ENCODE assay signal across 2 cellular contexts in the genomic region with DNA sequence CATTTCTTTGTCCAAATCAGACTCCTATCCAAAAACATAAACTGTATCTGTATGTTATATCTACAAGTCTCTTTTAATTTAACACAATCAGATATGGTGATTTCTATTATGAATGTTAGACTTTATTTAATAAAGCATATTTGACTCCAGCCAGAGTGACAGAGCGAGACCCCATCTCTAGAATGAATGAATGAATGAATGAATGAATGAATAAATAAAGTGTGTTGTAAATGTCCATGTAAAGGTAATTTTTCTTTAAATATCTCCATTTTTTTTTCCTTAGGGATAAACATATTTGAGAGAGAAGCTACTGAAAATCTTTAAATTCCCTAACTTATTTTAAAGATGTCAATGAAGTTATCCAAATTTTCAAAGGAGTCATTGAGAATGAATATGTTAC.
A peak's percentile ranks its signal among the peaks of the same experiment; 100 is the strongest.
TF ChIP-seq lines count a peak whose summit lies in the region.

No MANE protein-coding gene starts in this region.

TF ChIP-seq in HepG2, 621 proteins besides CTCF, POLR2A, EP300 and RAD21:
- TF ChIP-seq ZFP82 (CRISPR knock-in tag; IDR thresholded peaks at IDR 0.05; ENCODE audit: borderline replicate concordance) (no peak), NR2C2 (CRISPR knock-in tag; IDR thresholded peaks at IDR 0.05; ENCODE audit: borderline replicate concordance) (no peak), ZNF24 (IDR thresholded peaks at IDR 0.05) (peak; percentile 65; the same call in 1 of the 2 replicates)
- TF ChIP-seq, protein P1, sequence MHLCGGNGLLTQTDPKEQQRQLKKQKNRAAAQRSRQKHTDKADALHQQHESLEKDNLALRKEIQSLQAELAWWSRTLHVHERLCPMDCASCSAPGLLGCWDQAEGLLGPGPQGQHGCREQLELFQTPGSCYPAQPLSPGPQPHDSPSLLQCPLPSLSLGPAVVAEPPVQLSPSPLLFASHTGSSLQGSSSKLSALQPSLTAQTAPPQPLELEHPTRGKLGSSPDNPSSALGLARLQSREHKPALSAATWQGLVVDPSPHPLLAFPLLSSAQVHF (CRISPR knock-in tag; IDR thresholded peaks at IDR 0.05), result no peak

TF ChIP-seq in K562, 482 proteins besides CTCF, POLR2A, EP300 and RAD21:
- TF ChIP-seq ZNF24 (IDR thresholded peaks at IDR 0.05) (peak; percentile 55; the same call in 1 of the 2 replicates), HMG20B (CRISPR knock-in tag; IDR thresholded peaks at IDR 0.05) (no peak)
